In genomic region chr3:10813425-10813824, GRCh38 we compare ENCODE assay signal across 25 cellular contexts. TPM values are rescaled to one million over a fixed set of nuclear protein-coding genes. Genes with fewer than 3 reads are reported as not detected.
DNase-seq lines count a peak whose midpoint lies in the region; ATAC-seq and TF ChIP-seq lines count a peak whose summit lies in the region.
"Had no signal": no experiment of that assay in that cellular context is flagged by ENCODE, and none has a peak within 500 bp of the region (broad histone marks: within the 10 kb centered on the region; RNA-seq: fewer than 3 reads in every experiment).

No MANE protein-coding gene starts in this region.

- POLR2A ChIA-PET in PC-3 (lab: Charles Lee; ENCODE audit: unreplicated experiment) = no interaction called here

- no peak overlapping the region for H3K27ac ChIP-seq in PC-3 (ENCODE audit: low read length)
- H3K27ac ChIP-seq in VCaP = peak overlapping the region; percentile 67; the same call in 1 of the 2 replicates
- H3K27ac ChIP-seq: BLaER1 had no signal

- no peak overlapping the region for H2AFZ ChIP-seq in PC-3 (ENCODE audit: low read length)

- peaks cover 33% of the 10 kb centered on the region for H3K4me1 ChIP-seq in PC-3 (ENCODE audit: insufficient read depth, low read length)
- H3K4me1 ChIP-seq: BE2C had no signal

- no peaks in the 10 kb centered on the region for H3K27me3 ChIP-seq in PC-3 (ENCODE audit: low read length)

- H3K9me2 ChIP-seq in PC-3 (replicated peaks; ENCODE audit: low read length) = no peaks in the 10 kb centered on the region

- DNase-seq in PC-3 (peak; percentile 40), epithelial cell of esophagus (ENCODE audit: low read depth) (peak; percentile 12), GM19240 (ENCODE audit: insufficient read length, low spot score) (no peak)
- DNase-seq: 8988T; ACHN; BE2C; C1 segment of cervical spinal cord; CD4-positive, alpha-beta memory T cell; CD4-positive, CD25-positive, alpha-beta regulatory T cell; CD8-positive, alpha-beta memory T cell; COR-L47; DMS 273 treated with DMSO at 0.1 percent for 48 hours; DMS153; DMS53; DMS79; DND-41; EL; GDM1 had no signal

- no peaks in the 10 kb centered on the region for H3K36me3 ChIP-seq in PC-3 (ENCODE audit: low read depth, low read length)
- H3K36me3 ChIP-seq: BE2C, BLaER1 had no signal

- no peaks in the 10 kb centered on the region for H3K9me3 ChIP-seq in PC-3 (ENCODE audit: low read length)
- H3K9me3 ChIP-seq: BE2C, BLaER1 had no signal

- H3K4me3 ChIP-seq in PC-3 (ENCODE audit: low read length) = no peak overlapping the region
- no peak overlapping the region for H3K4me3 ChIP-seq in epithelial cell of esophagus (ENCODE audit: low read length)
- H3K4me3 ChIP-seq: BLaER1, GM12878 had no signal

- intact Hi-C loops in PC-3 (cut with micrococcal nuclease) = loop anchor here (10.0 kb wide), 1 partner anchor 71 kb away; no protein-coding TSS in a partner anchor

- no peaks in the 10 kb centered on the region for H3F3A ChIP-seq in PC-3 (ENCODE audit: low read length, unreplicated experiment)

- H3K9ac ChIP-seq in PC-3 (ENCODE audit: low read length) = no peak overlapping the region
- H3K9ac ChIP-seq: BLaER1 had no signal

- BruUV-seq in PC-3 (replicated peaks; lab: Mats Ljungman, UMichigan) = no TSS peak

- CTCF ChIA-PET in PC-3 (lab: Charles Lee) = no interaction called here

- no peaks in the 10 kb centered on the region for H4K20me1 ChIP-seq in PC-3 (ENCODE audit: low read length)
- H4K20me1 ChIP-seq: BLaER1 had no signal

- TF ChIP-seq CTCF in PC-3 (conservative IDR thresholded peaks at IDR 0.05; ENCODE audit: low read depth, low read length) (no peak), VCaP (conservative IDR thresholded peaks at IDR 0.05) (no peak), epithelial cell of esophagus (IDR thresholded peaks at IDR 0.05; ENCODE audit: insufficient read depth, low read depth, low read length, missing control alignments) (no peak)

- no peak for ATAC-seq in PC-3
- no peak for ATAC-seq in GM19463 (IDR thresholded peaks at IDR 0.05; ENCODE audit: unreplicated experiment)
- no peak for ATAC-seq in GM19452 (IDR thresholded peaks at IDR 0.05; ENCODE audit: unreplicated experiment)
- ATAC-seq: GM12878 had no signal

- H3K79me2 ChIP-seq in PC-3 (ENCODE audit: low read length) = peaks cover 23% of the 10 kb centered on the region

- no peak overlapping the region for H3K4me2 ChIP-seq in PC-3 (ENCODE audit: low read length)
- H3K4me2 ChIP-seq: BLaER1 had no signal

RNA-seq across cellular contexts. Expression of gene SLC6A11, which starts 2.6 kb away (rescaled TPM):
- total RNA-seq in PC-3 (2014; rRNA removed) = 34.0 and 37.1 TPM in 2 replicates
- total RNA-seq: A673; CD4-positive, alpha-beta memory T cell; CD4-positive, CD25-positive, alpha-beta regulatory T cell; CD8-positive, alpha-beta memory T cell; G401; GM12878 had no signal
